In the genomic region with DNA sequence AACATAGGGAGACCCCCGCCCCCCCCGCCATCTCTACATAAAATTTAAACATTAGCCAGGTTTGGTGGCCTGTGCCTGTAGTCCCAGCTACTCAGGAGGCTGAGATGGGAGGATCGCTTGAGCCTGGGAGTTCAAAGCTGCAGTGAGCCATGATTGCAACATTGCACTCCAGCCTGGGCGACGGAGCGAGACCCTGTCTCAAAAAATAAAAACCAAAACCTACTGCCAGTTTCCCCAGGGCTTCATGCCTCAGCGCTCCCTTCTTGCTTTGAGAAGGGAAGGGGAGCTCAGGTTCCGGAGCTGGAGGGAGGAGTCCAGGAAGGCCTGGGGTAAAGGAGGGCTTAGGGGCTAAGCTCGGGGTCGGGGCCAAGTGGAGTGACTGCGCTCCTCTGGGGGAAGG, we compare ENCODE assay signal across 17 cellular contexts. TPM values are rescaled to one million over a fixed set of nuclear protein-coding genes. Genes with fewer than 3 reads are reported as not detected.
DNase-seq lines count a peak whose midpoint lies in the region; ATAC-seq and TF ChIP-seq lines count a peak whose summit lies in the region.
"Had no signal": no experiment of that assay in that cellular context is flagged by ENCODE, and none has a peak within 500 bp of the region (broad histone marks: within the 10 kb centered on the region; RNA-seq: fewer than 3 reads in every experiment).

No MANE protein-coding gene starts in this region.

- no peak for TF ChIP-seq RAD21 in Ishikawa (IDR thresholded peaks at IDR 0.05; ENCODE audit: low read depth)

- H3K4me3 ChIP-seq in tibial artery, result no peak overlapping the region
- H3K4me3 ChIP-seq: GM23248 had no signal

- no peaks in the 10 kb centered on the region for H3K27me3 Mint-ChIP-seq in MCF 10A (ENCODE audit: insufficient read depth, unreplicated experiment)
- no peaks in the 10 kb centered on the region for H3K27me3 Mint-ChIP-seq in nephron (ENCODE audit: low read depth)
- H3K27me3 Mint-ChIP-seq: activated T-cell treated with anti-CD3 and anti-CD28 coated beads, Interleukin-2, amount 50 U/mL, for 24 hours had no signal

- H3K9me3 ChIP-seq in tibial artery, result no peaks in the 10 kb centered on the region

- H3K9me3 Mint-ChIP-seq in MCF 10A (ENCODE audit: unreplicated experiment) (no peaks in the 10 kb centered on the region), nephron (no peaks in the 10 kb centered on the region)
- H3K9me3 Mint-ChIP-seq: activated T-cell treated with anti-CD3 and anti-CD28 coated beads, Interleukin-2, amount 50 U/mL, for 24 hours; natural killer cell had no signal

- DNase-seq in MCF 10A (ENCODE audit: unreplicated experiment), result no peak
- no peak for DNase-seq in tibial artery
- no peak for DNase-seq in amygdala (lab: John Stamatoyannopoulos, UW)
- DNase-seq in medulla oblongata (ENCODE audit: extremely low spot score), result no peak
- DNase-seq: activated CD4-positive, alpha-beta T cell treated with anti-CD3 and anti-CD28 coated beads, Interleukin-2, amount 50 U/mL, for 1 hour; activated T-cell treated with anti-CD3 and anti-CD28 coated beads, Interleukin-2, amount 50 U/mL, for 24 hours; dermis blood vessel endothelial cell; MM.1S; natural killer cell; NCI-H2107; stimulated activated CD4-positive, alpha-beta T cell treated with anti-CD3 and anti-CD28 coated beads, Interleukin-4, amount 100 ng/mL, for 1 hour; T1000 had no signal

- POLR2A ChIA-PET in MCF 10A (lab: Yijun Ruan, JAX), result interaction anchor here (1.7 kb wide), 1 partner anchor 10 kb away, joined by 4 read pairs; no protein-coding TSS in a partner anchor

- TF ChIP-seq CTCF in MCF 10A (IDR thresholded peaks at IDR 0.05; ENCODE audit: unreplicated experiment) (no peak), nephron (IDR thresholded peaks at IDR 0.05; ENCODE audit: unreplicated experiment in 3 of 3) (no peak), tibial artery (IDR thresholded peaks at IDR 0.05) (no peak)

- BruUV-seq in MCF 10A (replicated peaks; lab: Mats Ljungman, UMichigan), result TSS peak; percentile 49

- ATAC-seq in HG03469 (IDR thresholded peaks at IDR 0.05; ENCODE audit: unreplicated experiment), result no peak
- ATAC-seq: natural killer cell had no signal

- no peak for TF ChIP-seq EP300 in Ishikawa (IDR thresholded peaks at IDR 0.05; ENCODE audit: borderline replicate concordance)

- H3K27me3 ChIP-seq in tibial artery, result no peaks in the 10 kb centered on the region

- H3K4me3 Mint-ChIP-seq in MCF 10A (ENCODE audit: unreplicated experiment) (no peak overlapping the region), nephron (no peak overlapping the region)
- H3K4me3 Mint-ChIP-seq: activated T-cell treated with anti-CD3 and anti-CD28 coated beads, Interleukin-2, amount 50 U/mL, for 24 hours; natural killer cell had no signal

- CTCF ChIA-PET in MCF 10A (lab: Yijun Ruan, JAX), result interaction anchor here (0.6 to 1.4 kb wide), 4 partner anchors 12 to 86 kb away, joined by 3 to 4 read pairs (median 4); no protein-coding TSS in a partner anchor

- H3K36me3 Mint-ChIP-seq in MCF 10A (ENCODE audit: insufficient read depth, unreplicated experiment) (peaks cover 55% of the 10 kb centered on the region), nephron (ENCODE audit: low read depth) (peaks cover 13% of the 10 kb centered on the region)
- H3K36me3 Mint-ChIP-seq: natural killer cell had no signal

- peaks cover 40 to 75% (median 69%) of the 10 kb centered on the region in 3 donors for H3K36me3 ChIP-seq in tibial artery

- intact Hi-C loops in MCF 10A (cut with micrococcal nuclease) (no loop called here), tibial artery (cut with DNase I; ENCODE audit: low total_unique reads) (no loop called here)

- H3K4me1 Mint-ChIP-seq in MCF 10A (ENCODE audit: insufficient read depth, unreplicated experiment) (no peaks in the 10 kb centered on the region), nephron (no peaks in the 10 kb centered on the region)

- peaks cover 4 to 66% (median 42%) of the 10 kb centered on the region in 4 donors for H3K4me1 ChIP-seq in tibial artery

- no peak overlapping the region for H3K27ac Mint-ChIP-seq in MCF 10A (ENCODE audit: low read depth, unreplicated experiment)
- peak overlapping the region; percentile 66 to 91 (median 69) for H3K27ac Mint-ChIP-seq in nephron
- H3K27ac Mint-ChIP-seq: activated T-cell treated with anti-CD3 and anti-CD28 coated beads, Interleukin-2, amount 50 U/mL, for 24 hours; natural killer cell had no signal

- peak overlapping the region; percentile 87 to 91 for H3K27ac ChIP-seq in tibial artery
- H3K27ac ChIP-seq: C4-2B, GM23248 had no signal

TF ChIP-seq in Ishikawa, 13 proteins besides CTCF, POLR2A, EP300 and RAD21:
- TF ChIP-seq CEBPB (IDR thresholded peaks at IDR 0.05), result peak; percentile 80
- no peak for TF ChIP-seq NFIC (IDR thresholded peaks at IDR 0.05)

RNA-seq across cellular contexts. Expression of a gene that starts 20.5 kb away (rescaled TPM):
- 54.5 and 69.7 TPM in 2 replicates for total RNA-seq in MCF 10A (2022)

RNA-seq across cellular contexts. Expression of a gene that starts 23.6 kb away (rescaled TPM):
- 7.2 and 7.8 TPM in 2 replicates for total RNA-seq in MCF 10A (2022)

RNA-seq across cellular contexts. Expression of a gene that starts 36.4 kb away (rescaled TPM):
- total RNA-seq in MCF 10A (2022), result 22.5 and 26.7 TPM in 2 replicates

RNA-seq across cellular contexts. Expression of a gene that starts 49.8 kb away (rescaled TPM):
- 5.1 and 7.7 TPM in 2 replicates for total RNA-seq in MCF 10A (2022)

RNA-seq across cellular contexts. Expression of a gene that starts 50.7 kb away (rescaled TPM):
- total RNA-seq in MCF 10A (2022), result 85.3 and 89.7 TPM in 2 replicates
